23 cellular contexts compared by ENCODE assay signal in the genomic region with DNA sequence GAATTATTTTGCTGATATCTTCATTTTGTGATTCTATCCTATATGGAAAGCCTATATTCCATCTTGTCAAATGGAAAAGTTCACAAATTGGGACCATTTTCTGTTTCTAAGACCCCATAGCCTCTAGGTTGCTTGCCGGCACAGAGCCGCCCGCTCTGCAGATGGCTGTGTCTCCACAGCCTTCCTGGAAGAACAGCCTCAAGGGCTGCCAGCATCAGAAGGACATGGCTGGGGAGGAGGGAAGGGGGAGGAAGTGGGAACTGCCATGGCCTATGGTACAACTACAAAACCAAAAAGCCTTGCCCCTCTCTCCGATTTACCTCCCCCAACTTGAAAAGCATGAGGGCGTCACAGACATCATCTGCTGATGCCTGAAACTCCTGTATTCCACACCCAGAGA.
"Had no signal": no experiment of that assay in that cellular context is flagged by ENCODE, and none has a peak within 500 bp of the region (broad histone marks: within the 10 kb centered on the region; RNA-seq: fewer than 3 reads in every experiment).

No MANE protein-coding gene starts in this region.

- H3K9ac ChIP-seq: neural progenitor cell, parathyroid adenoma had no signal

- ATAC-seq: esophagus mucosa had no signal

- H2AFZ ChIP-seq: neural progenitor cell, parathyroid adenoma had no signal

- H3K27me3 Mint-ChIP-seq: dendritic cell treated with granulocyte-macrophage colony-stimulating factor and Interleukin-4, amounts not matched to agents 40 ng/mL and 50 ng/mL, for 4 days; memory B cell; naive thymus-derived CD4-positive, alpha-beta T cell; stimulated activated naive B cell treated with anti-CD40 and anti-IgM and Interleukin-4, amounts not matched to agents 10 μg/mL and 1 μg/mL and 100 μg/mL, for 72 hours; stimulated activated naive CD8-positive, alpha-beta T cell treated with anti-CD3 and anti-CD28 coated beads, Interleukin-15, Interleukin-2, amounts not matched to agents 100 ng/mL and 50 ng/mL, for 24 hours had no signal

- H3K4me2 ChIP-seq: neural progenitor cell had no signal

- H3K27ac Mint-ChIP-seq: dendritic cell treated with granulocyte-macrophage colony-stimulating factor and Interleukin-4, amounts not matched to agents 40 ng/mL and 50 ng/mL, for 4 days; endodermal cell; memory B cell; nephron; neural progenitor cell; stimulated activated naive CD8-positive, alpha-beta T cell treated with anti-CD3 and anti-CD28 coated beads, Interleukin-15, Interleukin-2, amounts not matched to agents 100 ng/mL and 50 ng/mL, for 24 hours had no signal

- FAIRE-seq: frontal cortex, kidney had no signal

- H3K36me3 Mint-ChIP-seq: neural progenitor cell had no signal

- H3K27ac ChIP-seq: colonic mucosa, epithelial cell of prostate, neural progenitor cell, parathyroid adenoma, sigmoid colon, thoracic aorta, transverse colon, upper lobe of right lung, uterus had no signal

- H3K9me3 ChIP-seq: colonic mucosa, sigmoid colon, thoracic aorta, transverse colon, upper lobe of right lung, uterus had no signal

- H3K4me3 ChIP-seq: colonic mucosa, lung, neural progenitor cell, sigmoid colon, thoracic aorta, transverse colon, upper lobe of right lung, uterus had no signal

- DNase-seq: colonic mucosa; effector CD8-positive, alpha-beta T cell; endodermal cell; kidney; naive thymus-derived CD4-positive, alpha-beta T cell; sigmoid colon; stimulated activated CD4-positive, alpha-beta T cell treated with anti-CD3 and anti-CD28 coated beads, Interleukin-2, amount 100 ng/mL, for 24 hours; stimulated activated CD4-positive, alpha-beta T cell treated with anti-CD3 and anti-CD28 coated beads, Interleukin-4, amount 100 ng/mL, for 24 hours; stimulated activated naive B cell treated with anti-CD40 and anti-IgM and Interleukin-4, amounts not matched to agents 10 μg/mL and 1 μg/mL and 100 μg/mL, for 72 hours; transverse colon; uterus had no signal

- H3K36me3 ChIP-seq: colonic mucosa, neural progenitor cell, sigmoid colon, thoracic aorta, transverse colon, upper lobe of right lung, uterus had no signal

- H3K4me1 ChIP-seq: colonic mucosa, parathyroid adenoma, upper lobe of right lung, uterus had no signal

- H3K79me2 ChIP-seq: parathyroid adenoma had no signal

- H3K9me3 Mint-ChIP-seq: endodermal cell; nephron; neural progenitor cell; stimulated activated naive CD8-positive, alpha-beta T cell treated with anti-CD3 and anti-CD28 coated beads, Interleukin-15, Interleukin-2, amounts not matched to agents 100 ng/mL and 50 ng/mL, for 24 hours had no signal

- H3K4me1 Mint-ChIP-seq: nephron had no signal

- H3K27me3 ChIP-seq: colonic mucosa, neural progenitor cell, transverse colon, upper lobe of right lung, uterus had no signal

- H3K4me3 Mint-ChIP-seq: dendritic cell treated with granulocyte-macrophage colony-stimulating factor and Interleukin-4, amounts not matched to agents 40 ng/mL and 50 ng/mL, for 4 days; endodermal cell; memory B cell; nephron; neural progenitor cell; stimulated activated naive B cell treated with anti-CD40 and anti-IgM and Interleukin-4, amounts not matched to agents 10 μg/mL and 1 μg/mL and 100 μg/mL, for 72 hours; stimulated activated naive CD8-positive, alpha-beta T cell treated with anti-CD3 and anti-CD28 coated beads, Interleukin-15, Interleukin-2, amounts not matched to agents 100 ng/mL and 50 ng/mL, for 24 hours had no signal
